Comparison of ENCODE assay signal across 8 cellular contexts in genomic region chr12:123571343-123571813, GRCh38. TPM values are rescaled to one million over a fixed set of nuclear protein-coding genes. Genes with fewer than 3 reads are reported as not detected.
A peak's percentile ranks its signal among the peaks of the same experiment; 100 is the strongest.
DNase-seq lines count a peak whose midpoint lies in the region; ATAC-seq and TF ChIP-seq lines count a peak whose summit lies in the region.

No MANE protein-coding gene starts in this region.

- peak; percentile 44 for DNase-seq in GOT3 (lab: John Stamatoyannopoulos, UW)
- DNase-seq in RPMI8226 = peak; percentile 23
- peak; percentile 86 for DNase-seq in fibroblast of villous mesenchyme (ENCODE audit: low read depth)
- peak in 6 of 10 donors; percentile 12 to 87 (median 26) for DNase-seq in posterior cingulate gyrus
- DNase-seq in OCI-M2 (lab: John Stamatoyannopoulos, UW; ENCODE audit: unreplicated experiment) = no peak
- DNase-seq in NCI-H128 (lab: John Stamatoyannopoulos, UW; ENCODE audit: unreplicated experiment) = no peak

- no peak for TF ChIP-seq CTCF in fibroblast of villous mesenchyme (IDR thresholded peaks at IDR 0.05; ENCODE audit: insufficient read depth, low read depth, low read length)

- intact Hi-C loops in posterior cingulate gyrus (cut with DNase I) = no loop called here

- H3K4me3 ChIP-seq in fibroblast of villous mesenchyme (ENCODE audit: low read depth, low read length) = peak overlapping the region; percentile 6

- ATAC-seq in GM18909 (IDR thresholded peaks at IDR 0.05; ENCODE audit: poor library complexity, unreplicated experiment) (no peak), GM18873 (IDR thresholded peaks at IDR 0.05; ENCODE audit: low FRiP score, unreplicated experiment) (no peak)

RNA-seq across cellular contexts. Expression of gene TMED2, which starts 13.0 kb away (rescaled TPM):
- total RNA-seq in fibroblast of villous mesenchyme = 379 and 640 TPM in 2 replicates

RNA-seq across cellular contexts. Expression of gene DDX55, which starts 30.5 kb away (rescaled TPM):
- total RNA-seq in fibroblast of villous mesenchyme = 21.6 and 22.5 TPM in 2 replicates

RNA-seq across cellular contexts. Expression of gene RILPL1, which starts 37.9 kb away (rescaled TPM):
- 10.6 and 13.4 TPM in 2 replicates for total RNA-seq in fibroblast of villous mesenchyme

Comparison
In these comparisons a context has a peak if more than half of its experiments do, and no peak if none do; other contexts are left out.
1. DNase-seq: peak in GOT3 (single experiment), RPMI8226 (single experiment), fibroblast of villous mesenchyme (single experiment) and posterior cingulate gyrus (6 of 10); none in OCI-M2 (single experiment) and NCI-H128 (single experiment).